Comparison of ENCODE assay signal across 1 cellular context in genomic region chr1:186194107-186194756, GRCh38.
TF ChIP-seq lines count a peak whose summit lies in the region.

No MANE protein-coding gene starts in this region.

TF ChIP-seq in K562, 482 proteins besides CTCF, POLR2A, EP300 and RAD21 (continued from another document and continues in another):
- TF ChIP-seq, protein P1, sequence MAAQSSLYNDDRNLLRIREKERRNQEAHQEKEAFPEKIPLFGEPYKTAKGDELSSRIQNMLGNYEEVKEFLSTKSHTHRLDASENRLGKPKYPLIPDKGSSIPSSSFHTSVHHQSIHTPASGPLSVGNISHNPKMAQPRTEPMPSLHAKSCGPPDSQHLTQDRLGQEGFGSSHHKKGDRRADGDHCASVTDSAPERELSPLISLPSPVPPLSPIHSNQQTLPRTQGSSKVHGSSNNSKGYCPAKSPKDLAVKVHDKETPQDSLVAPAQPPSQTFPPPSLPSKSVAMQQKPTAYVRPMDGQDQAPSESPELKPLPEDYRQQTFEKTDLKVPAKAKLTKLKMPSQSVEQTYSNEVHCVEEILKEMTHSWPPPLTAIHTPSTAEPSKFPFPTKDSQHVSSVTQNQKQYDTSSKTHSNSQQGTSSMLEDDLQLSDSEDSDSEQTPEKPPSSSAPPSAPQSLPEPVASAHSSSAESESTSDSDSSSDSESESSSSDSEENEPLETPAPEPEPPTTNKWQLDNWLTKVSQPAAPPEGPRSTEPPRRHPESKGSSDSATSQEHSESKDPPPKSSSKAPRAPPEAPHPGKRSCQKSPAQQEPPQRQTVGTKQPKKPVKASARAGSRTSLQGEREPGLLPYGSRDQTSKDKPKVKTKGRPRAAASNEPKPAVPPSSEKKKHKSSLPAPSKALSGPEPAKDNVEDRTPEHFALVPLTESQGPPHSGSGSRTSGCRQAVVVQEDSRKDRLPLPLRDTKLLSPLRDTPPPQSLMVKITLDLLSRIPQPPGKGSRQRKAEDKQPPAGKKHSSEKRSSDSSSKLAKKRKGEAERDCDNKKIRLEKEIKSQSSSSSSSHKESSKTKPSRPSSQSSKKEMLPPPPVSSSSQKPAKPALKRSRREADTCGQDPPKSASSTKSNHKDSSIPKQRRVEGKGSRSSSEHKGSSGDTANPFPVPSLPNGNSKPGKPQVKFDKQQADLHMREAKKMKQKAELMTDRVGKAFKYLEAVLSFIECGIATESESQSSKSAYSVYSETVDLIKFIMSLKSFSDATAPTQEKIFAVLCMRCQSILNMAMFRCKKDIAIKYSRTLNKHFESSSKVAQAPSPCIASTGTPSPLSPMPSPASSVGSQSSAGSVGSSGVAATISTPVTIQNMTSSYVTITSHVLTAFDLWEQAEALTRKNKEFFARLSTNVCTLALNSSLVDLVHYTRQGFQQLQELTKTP (IDR thresholded peaks at IDR 0.05; ENCODE audit: low read depth in 1 of 2, partially characterized antibody in 2 of 2): no peak
- TF ChIP-seq FOXO4 (CRISPR knock-in tag; IDR thresholded peaks at IDR 0.05): no peak
- 0 out of 2 replicates have a peak, but pooled peaks have one; percentile 1 for TF ChIP-seq ZNF507 (tag; conservative IDR thresholded peaks at IDR 0.05)
- TF ChIP-seq GTF2F1 (IDR thresholded peaks at IDR 0.05; ENCODE audit: low read depth, low read length): no peak
- TF ChIP-seq, protein P2, sequence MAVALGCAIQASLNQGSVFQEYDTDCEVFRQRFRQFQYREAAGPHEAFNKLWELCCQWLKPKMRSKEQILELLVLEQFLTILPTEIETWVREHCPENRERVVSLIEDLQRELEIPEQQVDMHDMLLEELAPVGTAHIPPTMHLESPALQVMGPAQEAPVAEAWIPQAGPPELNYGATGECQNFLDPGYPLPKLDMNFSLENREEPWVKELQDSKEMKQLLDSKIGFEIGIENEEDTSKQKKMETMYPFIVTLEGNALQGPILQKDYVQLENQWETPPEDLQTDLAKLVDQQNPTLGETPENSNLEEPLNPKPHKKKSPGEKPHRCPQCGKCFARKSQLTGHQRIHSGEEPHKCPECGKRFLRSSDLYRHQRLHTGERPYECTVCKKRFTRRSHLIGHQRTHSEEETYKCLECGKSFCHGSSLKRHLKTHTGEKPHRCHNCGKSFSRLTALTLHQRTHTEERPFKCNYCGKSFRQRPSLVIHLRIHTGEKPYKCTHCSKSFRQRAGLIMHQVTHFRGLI (CRISPR knock-in tag; IDR thresholded peaks at IDR 0.05): no peak
- TF ChIP-seq CBFA2T2 (conservative IDR thresholded peaks at IDR 0.05): peak; percentile 68
- no peak for TF ChIP-seq TOE1 (IDR thresholded peaks at IDR 0.05; ENCODE audit: borderline replicate concordance)
- no peak for TF ChIP-seq TOE1 (CRISPR knock-in tag; IDR thresholded peaks at IDR 0.05; ENCODE audit: borderline replicate concordance, low read depth)
- TF ChIP-seq KLF16 (IDR thresholded peaks at IDR 0.05): no peak
- no peak for TF ChIP-seq NFRKB (IDR thresholded peaks at IDR 0.05; ENCODE audit: low read depth)
- TF ChIP-seq RBFOX2 (IDR thresholded peaks at IDR 0.05; ENCODE audit: low read depth, low read length): no peak
- no peak for TF ChIP-seq MLLT1 (IDR thresholded peaks at IDR 0.05)
- no peak for TF ChIP-seq MIER1 (IDR thresholded peaks at IDR 0.05; ENCODE audit: low read depth)
- TF ChIP-seq CHCHD3 (CRISPR knock-in tag; IDR thresholded peaks at IDR 0.05): no peak
- TF ChIP-seq ZBTB17 (CRISPR knock-in tag; IDR thresholded peaks at IDR 0.05): no peak
- no peak for TF ChIP-seq ZNF740 (CRISPR knock-in tag; IDR thresholded peaks at IDR 0.05)
- no peak for TF ChIP-seq ZNF740 (tag; IDR thresholded peaks at IDR 0.05)
- no peak for TF ChIP-seq ATF7 (IDR thresholded peaks at IDR 0.05)
- no peak for TF ChIP-seq BHLHE40 (IDR thresholded peaks at IDR 0.05; ENCODE audit: low read length)
- TF ChIP-seq SMAD3 (CRISPR knock-in tag; conservative IDR thresholded peaks at IDR 0.05): no peak
- TF ChIP-seq CTBP1 (IDR thresholded peaks at IDR 0.05; ENCODE audit: borderline replicate concordance): no peak
- TF ChIP-seq ZNF280A (IDR thresholded peaks at IDR 0.05; ENCODE audit: low read depth, partially characterized antibody): no peak
- peak; percentile 47; the same call in 1 of the 2 replicates for TF ChIP-seq DMBX1 (CRISPR knock-in tag; IDR thresholded peaks at IDR 0.05; ENCODE audit: borderline replicate concordance)
- TF ChIP-seq JUND (IDR thresholded peaks at IDR 0.05; ENCODE audit: borderline replicate concordance, low read depth, low read length): 0 out of 2 replicates have a peak, but pooled peaks have one; percentile 8
- peak; percentile 75; the same call in 2 of the 3 replicates for TF ChIP-seq JUND (tag; IDR thresholded peaks at IDR 0.05; ENCODE audit: borderline replicate concordance, low read depth, low read length)
- no peak for TF ChIP-seq RBBP5 (IDR thresholded peaks at IDR 0.05; ENCODE audit: borderline replicate concordance, insufficient read depth, low read length, poor library complexity, severe bottlenecking)
- TF ChIP-seq MAZ (CRISPR knock-in tag; conservative IDR thresholded peaks at IDR 0.05 in 1 of 2, IDR thresholded peaks at IDR 0.05 in 1 of 2): no peak
- TF ChIP-seq BDP1 (IDR thresholded peaks at IDR 0.05; ENCODE audit: insufficient read depth, insufficient read length): no peak
- no peak for TF ChIP-seq ZNF57 (CRISPR knock-in tag; IDR thresholded peaks at IDR 0.05)
- 0 out of 2 replicates have a peak, but pooled peaks have one; percentile 17 for TF ChIP-seq CREM (IDR thresholded peaks at IDR 0.05; ENCODE audit: low read depth)
- no peak for TF ChIP-seq STAT5B (CRISPR knock-in tag; IDR thresholded peaks at IDR 0.05)
- TF ChIP-seq ZNF561 (CRISPR knock-in tag; conservative IDR thresholded peaks at IDR 0.05): no peak
- TF ChIP-seq KDM4B (IDR thresholded peaks at IDR 0.05; ENCODE audit: borderline replicate concordance in 2 of 2, low read depth in 1 of 2): no peak
- no peak for TF ChIP-seq STAT5A (IDR thresholded peaks at IDR 0.05; ENCODE audit: borderline replicate concordance, low read length)
- no peak for TF ChIP-seq SOX6 (IDR thresholded peaks at IDR 0.05)
- no peak for TF ChIP-seq HMG20B (CRISPR knock-in tag; IDR thresholded peaks at IDR 0.05)
- TF ChIP-seq ZNF778 (CRISPR knock-in tag; IDR thresholded peaks at IDR 0.05): no peak
- TF ChIP-seq ARID1B (IDR thresholded peaks at IDR 0.05): peak; percentile 49
- TF ChIP-seq, protein P3, sequence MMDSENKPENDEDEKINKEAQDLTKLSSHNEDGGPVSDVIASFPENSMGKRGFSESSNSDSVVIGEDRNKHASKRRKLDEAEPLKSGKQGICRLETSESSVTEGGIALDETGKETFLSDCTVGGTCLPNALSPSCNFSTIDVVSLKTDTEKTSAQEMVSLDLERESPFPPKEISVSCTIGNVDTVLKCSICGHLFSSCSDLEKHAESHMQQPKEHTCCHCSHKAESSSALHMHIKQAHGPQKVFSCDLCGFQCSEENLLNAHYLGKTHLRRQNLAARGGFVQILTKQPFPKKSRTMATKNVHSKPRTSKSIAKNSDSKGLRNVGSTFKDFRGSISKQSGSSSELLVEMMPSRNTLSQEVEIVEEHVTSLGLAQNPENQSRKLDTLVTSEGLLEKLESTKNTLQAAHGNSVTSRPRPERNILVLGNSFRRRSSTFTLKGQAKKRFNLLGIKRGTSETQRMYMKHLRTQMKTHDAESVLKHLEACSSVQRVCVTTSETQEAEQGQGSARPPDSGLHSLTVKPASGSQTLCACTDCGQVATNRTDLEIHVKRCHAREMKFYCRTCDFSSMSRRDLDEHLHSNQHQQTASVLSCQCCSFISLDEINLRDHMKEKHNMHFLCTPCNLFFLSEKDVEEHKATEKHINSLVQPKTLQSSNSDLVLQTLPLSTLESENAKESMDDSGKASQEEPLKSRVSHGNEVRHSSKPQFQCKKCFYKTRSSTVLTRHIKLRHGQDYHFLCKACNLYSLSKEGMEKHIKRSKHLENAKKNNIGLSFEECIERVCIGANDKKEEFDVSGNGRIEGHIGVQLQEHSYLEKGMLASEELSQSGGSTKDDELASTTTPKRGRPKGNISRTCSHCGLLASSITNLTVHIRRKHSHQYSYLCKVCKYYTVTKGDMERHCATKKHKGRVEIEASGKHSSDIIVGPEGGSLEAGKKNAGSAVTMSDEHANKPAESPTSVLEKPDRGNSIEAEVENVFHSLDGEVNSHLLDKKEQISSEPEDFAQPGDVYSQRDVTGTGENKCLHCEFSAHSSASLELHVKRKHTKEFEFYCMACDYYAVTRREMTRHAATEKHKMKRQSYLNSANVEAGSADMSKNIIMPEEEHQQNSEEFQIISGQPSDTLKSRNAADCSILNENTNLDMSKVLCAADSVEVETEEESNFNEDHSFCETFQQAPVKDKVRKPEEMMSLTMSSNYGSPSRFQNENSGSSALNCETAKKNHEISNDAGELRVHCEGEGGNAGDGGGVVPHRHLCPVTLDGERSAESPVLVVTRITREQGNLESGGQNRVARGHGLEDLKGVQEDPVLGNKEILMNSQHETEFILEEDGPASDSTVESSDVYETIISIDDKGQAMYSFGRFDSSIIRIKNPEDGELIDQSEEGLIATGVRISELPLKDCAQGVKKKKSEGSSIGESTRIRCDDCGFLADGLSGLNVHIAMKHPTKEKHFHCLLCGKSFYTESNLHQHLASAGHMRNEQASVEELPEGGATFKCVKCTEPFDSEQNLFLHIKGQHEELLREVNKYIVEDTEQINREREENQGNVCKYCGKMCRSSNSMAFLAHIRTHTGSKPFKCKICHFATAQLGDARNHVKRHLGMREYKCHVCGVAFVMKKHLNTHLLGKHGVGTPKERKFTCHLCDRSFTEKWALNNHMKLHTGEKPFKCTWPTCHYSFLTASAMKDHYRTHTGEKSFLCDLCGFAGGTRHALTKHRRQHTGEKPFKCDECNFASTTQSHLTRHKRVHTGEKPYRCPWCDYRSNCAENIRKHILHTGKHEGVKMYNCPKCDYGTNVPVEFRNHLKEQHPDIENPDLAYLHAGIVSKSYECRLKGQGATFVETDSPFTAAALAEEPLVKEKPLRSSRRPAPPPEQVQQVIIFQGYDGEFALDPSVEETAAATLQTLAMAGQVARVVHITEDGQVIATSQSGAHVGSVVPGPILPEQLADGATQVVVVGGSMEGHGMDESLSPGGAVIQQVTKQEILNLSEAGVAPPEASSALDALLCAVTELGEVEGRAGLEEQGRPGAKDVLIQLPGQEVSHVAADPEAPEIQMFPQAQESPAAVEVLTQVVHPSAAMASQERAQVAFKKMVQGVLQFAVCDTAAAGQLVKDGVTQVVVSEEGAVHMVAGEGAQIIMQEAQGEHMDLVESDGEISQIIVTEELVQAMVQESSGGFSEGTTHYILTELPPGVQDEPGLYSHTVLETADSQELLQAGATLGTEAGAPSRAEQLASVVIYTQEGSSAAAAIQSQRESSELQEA (IDR thresholded peaks at IDR 0.05; ENCODE audit: low read depth): no peak
- no peak for TF ChIP-seq OTX1 (CRISPR knock-in tag; IDR thresholded peaks at IDR 0.05)
- TF ChIP-seq, protein P4, sequence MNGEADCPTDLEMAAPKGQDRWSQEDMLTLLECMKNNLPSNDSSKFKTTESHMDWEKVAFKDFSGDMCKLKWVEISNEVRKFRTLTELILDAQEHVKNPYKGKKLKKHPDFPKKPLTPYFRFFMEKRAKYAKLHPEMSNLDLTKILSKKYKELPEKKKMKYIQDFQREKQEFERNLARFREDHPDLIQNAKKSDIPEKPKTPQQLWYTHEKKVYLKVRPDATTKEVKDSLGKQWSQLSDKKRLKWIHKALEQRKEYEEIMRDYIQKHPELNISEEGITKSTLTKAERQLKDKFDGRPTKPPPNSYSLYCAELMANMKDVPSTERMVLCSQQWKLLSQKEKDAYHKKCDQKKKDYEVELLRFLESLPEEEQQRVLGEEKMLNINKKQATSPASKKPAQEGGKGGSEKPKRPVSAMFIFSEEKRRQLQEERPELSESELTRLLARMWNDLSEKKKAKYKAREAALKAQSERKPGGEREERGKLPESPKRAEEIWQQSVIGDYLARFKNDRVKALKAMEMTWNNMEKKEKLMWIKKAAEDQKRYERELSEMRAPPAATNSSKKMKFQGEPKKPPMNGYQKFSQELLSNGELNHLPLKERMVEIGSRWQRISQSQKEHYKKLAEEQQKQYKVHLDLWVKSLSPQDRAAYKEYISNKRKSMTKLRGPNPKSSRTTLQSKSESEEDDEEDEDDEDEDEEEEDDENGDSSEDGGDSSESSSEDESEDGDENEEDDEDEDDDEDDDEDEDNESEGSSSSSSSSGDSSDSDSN (IDR thresholded peaks at IDR 0.05; ENCODE audit: borderline replicate concordance in 1 of 2, low read depth in 2 of 2, low read length in 2 of 2): no peak
- TF ChIP-seq MEF2D (tag; conservative IDR thresholded peaks at IDR 0.05; ENCODE audit: low read depth): no peak
- no peak for TF ChIP-seq HSF4 (CRISPR knock-in tag; IDR thresholded peaks at IDR 0.05; ENCODE audit: borderline replicate concordance)
